In the genomic region with DNA sequence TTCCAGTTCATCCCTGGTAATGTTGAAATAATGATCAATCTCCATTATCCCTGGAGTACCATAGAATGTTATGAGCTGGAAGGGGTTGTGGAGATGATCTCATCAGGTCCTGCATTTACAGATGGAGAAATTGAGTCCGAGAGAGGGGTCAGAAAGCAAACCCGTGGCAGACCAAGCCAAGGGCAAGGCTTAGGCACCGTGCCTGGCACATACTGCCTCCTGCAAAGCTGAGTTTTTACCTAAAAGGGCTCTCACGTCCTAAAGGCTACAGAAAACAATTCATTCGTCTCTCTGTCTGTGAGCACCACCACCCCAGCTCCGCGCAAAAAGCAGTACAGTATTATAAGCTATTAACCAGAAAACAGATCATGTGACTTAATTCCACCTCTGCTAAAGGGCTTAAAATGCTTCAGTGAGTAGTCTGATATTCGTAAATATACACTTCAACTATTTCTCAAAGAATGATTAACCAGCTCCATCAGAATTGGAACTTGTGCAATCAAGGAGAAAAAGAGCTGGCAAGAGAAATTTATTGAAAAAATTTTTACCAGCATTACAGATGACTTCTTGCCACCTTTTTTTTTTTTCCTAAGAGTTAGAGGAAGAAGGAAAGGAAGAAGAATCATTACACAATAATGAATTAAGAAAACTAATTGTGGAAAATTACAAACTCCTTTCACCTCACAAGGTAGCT, we compare ENCODE assay signal across 19 cellular contexts. TPM values are rescaled to one million over a fixed set of nuclear protein-coding genes. Genes with fewer than 3 reads are reported as not detected.
DNase-seq lines count a peak whose midpoint lies in the region; ATAC-seq, FAIRE-seq and TF ChIP-seq lines count a peak whose summit lies in the region.
"Had no signal": no experiment of that assay in that cellular context is flagged by ENCODE, and none has a peak within 500 bp of the region (broad histone marks: within the 10 kb centered on the region; RNA-seq: fewer than 3 reads in every experiment).

No MANE protein-coding gene starts in this region.

- no peak for TF ChIP-seq EP300 in esophagus muscularis mucosa (IDR thresholded peaks at IDR 0.05)

- BruUV-seq in OCI-LY7 (replicated peaks; lab: Mats Ljungman, UMichigan): no TSS peak

- no peak overlapping the region for H3K4me2 ChIP-seq in OCI-LY7 (ENCODE audit: low read length)

- 69% methylated on average over 8 of the region's 8 CpGs for WGBS in esophagus muscularis mucosa

- peaks cover 7% of the 10 kb centered on the region for H3K36me3 Mint-ChIP-seq in CD4-positive, alpha-beta T cell (ENCODE audit: low read depth)
- no peaks in the 10 kb centered on the region for H3K36me3 Mint-ChIP-seq in nephron (ENCODE audit: low read depth)
- H3K36me3 Mint-ChIP-seq: naive B cell had no signal

- H3K9me3 ChIP-seq in CD4-positive, alpha-beta T cell (ENCODE audit: control insufficient read depth, low read length): no peaks in the 10 kb centered on the region
- no peaks in the 10 kb centered on the region for H3K9me3 ChIP-seq in esophagus muscularis mucosa
- no peaks in the 10 kb centered on the region for H3K9me3 ChIP-seq in OCI-LY7 (ENCODE audit: low read length)
- H3K9me3 ChIP-seq: transverse colon had no signal

- peak; percentile 99 for FAIRE-seq in RCC 7860 (lab: Jason Lieb, UNC)
- FAIRE-seq: astrocyte, endothelial cell of umbilical vein, GM12892 had no signal

- peaks cover 33 to 40% (median 38%) of the 10 kb centered on the region in 4 donors for H3K4me1 ChIP-seq in esophagus muscularis mucosa
- peaks cover 25% of the 10 kb centered on the region for H3K4me1 ChIP-seq in OCI-LY7 (ENCODE audit: insufficient read depth, low read length, poor library complexity, severe bottlenecking)

- TF ChIP-seq CTCF in CD4-positive, alpha-beta T cell (IDR thresholded peaks at IDR 0.05): no peak
- TF ChIP-seq CTCF in esophagus muscularis mucosa (IDR thresholded peaks at IDR 0.05): no peak
- no peak for TF ChIP-seq CTCF in nephron (IDR thresholded peaks at IDR 0.05; ENCODE audit: unreplicated experiment in 3 of 3)
- no peak for TF ChIP-seq CTCF in OCI-LY7 (conservative IDR thresholded peaks at IDR 0.05; ENCODE audit: low read length)

- TF ChIP-seq POLR2A in esophagus muscularis mucosa (IDR thresholded peaks at IDR 0.05; ENCODE audit: low read depth): no peak

- peaks cover 12% of the 10 kb centered on the region; the same call in 1 of the 2 replicates for H3K79me2 ChIP-seq in OCI-LY7 (ENCODE audit: insufficient read depth, low read depth, low read length)

- no peaks in the 10 kb centered on the region for H3K27me3 Mint-ChIP-seq in CD4-positive, alpha-beta T cell
- peaks cover 14% of the 10 kb centered on the region for H3K27me3 Mint-ChIP-seq in nephron (ENCODE audit: low read depth)
- H3K27me3 Mint-ChIP-seq: activated T-helper 17 cell treated with anti-CD3 and anti-CD28 coated beads, Interleukin-2, amount 50 U/mL, for 72 hours had no signal

- DNase-seq in CD4-positive, alpha-beta T cell: no peak
- peak; percentile 91 for DNase-seq in RCC 7860 (ENCODE audit: low spot score)
- peak; percentile 84 for DNase-seq in esophagus muscularis mucosa (ENCODE audit: extremely low spot score)
- no peak for DNase-seq in AG08396 (ENCODE audit: low spot score)
- DNase-seq in dermis blood vessel endothelial cell: no peak
- DNase-seq in OCI-LY7 (ENCODE audit: low spot score): no peak
- DNase-seq: DMS79 treated with DMSO at 0.1 percent for 48 hours, naive B cell, NCI-H1105, NCI-H526, transverse colon had no signal

- ATAC-seq in CD4-positive, alpha-beta T cell (ENCODE audit: poor library complexity): no peak
- ATAC-seq in HG03432 (IDR thresholded peaks at IDR 0.05; ENCODE audit: unreplicated experiment): no peak
- ATAC-seq: activated T-helper 17 cell treated with anti-CD3 and anti-CD28 coated beads, Interleukin-2, amount 50 U/mL, for 72 hours had no signal

- POLR2A ChIA-PET in CD4-positive, alpha-beta T cell (lab: Charles Lee): interaction anchor here (1.2 kb wide), 1 partner anchor 12 kb away, joined by 3 read pairs; no protein-coding TSS in a partner anchor
- POLR2A ChIA-PET in OCI-LY7 (lab: Charles Lee): interaction anchor here (0.5 kb wide), 1 partner anchor 185 kb away, joined by 5 read pairs; no protein-coding TSS in a partner anchor

- H3K27me3 ChIP-seq in CD4-positive, alpha-beta T cell (ENCODE audit: control insufficient read depth, insufficient read depth, low read length): no peaks in the 10 kb centered on the region
- no peaks in the 10 kb centered on the region for H3K27me3 ChIP-seq in esophagus muscularis mucosa
- H3K27me3 ChIP-seq: transverse colon had no signal

- H4K20me1 ChIP-seq in OCI-LY7 (ENCODE audit: insufficient read depth, low read length): no peaks in the 10 kb centered on the region; the same call in 1 of the 2 replicates

- H3K27ac ChIP-seq in CD4-positive, alpha-beta T cell (ENCODE audit: low read depth, low read length): no peak overlapping the region
- H3K27ac ChIP-seq in esophagus muscularis mucosa (replicated peaks in 1 of 4) (peak overlapping the region in 1 of 4 donors; percentile 5), OCI-LY7 (ENCODE audit: low read depth, low read length, poor library complexity, severe bottlenecking) (no peak overlapping the region)

- H2AFZ ChIP-seq in OCI-LY7 (ENCODE audit: low read length): no peak overlapping the region

- intact Hi-C loops in CD4-positive, alpha-beta T cell (cut with DNase I, micrococcal nuclease): loop anchor here in 1 of 2 experiments (2.0 kb wide), 1 partner anchor 217 kb away; the partner anchor contains the start of gene PTPN1
- intact Hi-C loops in esophagus muscularis mucosa (cut with DNase I) (no loop called here), OCI-LY7 (cut with micrococcal nuclease; ENCODE audit: unreplicated experiment) (no loop called here)

- CTCF ChIA-PET in CD4-positive, alpha-beta T cell (lab: Charles Lee): interaction anchor here (0.9 to 2.1 kb wide), 3 partner anchors 21 to 201 kb away, joined by 3 to 6 read pairs (median 5); partner anchors contain the start of gene BCAS4
- CTCF ChIA-PET in OCI-LY7 (lab: Charles Lee; ENCODE audit: unreplicated experiment): interaction anchor here (0.6 kb wide), 2 partner anchors 10 to 66 kb away, joined by 3 read pairs; no protein-coding TSS in a partner anchor

- no peak overlapping the region for H3K27ac Mint-ChIP-seq in CD4-positive, alpha-beta T cell
- peak overlapping the region in 2 of 3 experiments; percentile 95 for H3K27ac Mint-ChIP-seq in nephron
- H3K27ac Mint-ChIP-seq: activated T-helper 17 cell treated with anti-CD3 and anti-CD28 coated beads, Interleukin-2, amount 50 U/mL, for 72 hours; naive B cell had no signal

- no peak overlapping the region for H3K4me3 ChIP-seq in esophagus muscularis mucosa
- no peak overlapping the region for H3K4me3 ChIP-seq in OCI-LY7 (ENCODE audit: low read depth, low read length, poor library complexity, severe bottlenecking)
- H3K4me3 ChIP-seq: skin epidermis, transverse colon had no signal

- no peaks in the 10 kb centered on the region for H3K36me3 ChIP-seq in esophagus muscularis mucosa
- no peaks in the 10 kb centered on the region for H3K36me3 ChIP-seq in OCI-LY7 (ENCODE audit: insufficient read depth, low read length)
- H3K36me3 ChIP-seq: transverse colon had no signal

- no peaks in the 10 kb centered on the region for H3K9me2 ChIP-seq in OCI-LY7 (ENCODE audit: insufficient read depth, low read length)

- H3K4me3 Mint-ChIP-seq in CD4-positive, alpha-beta T cell: peak overlapping the region; percentile 56
- peak overlapping the region; percentile 37 to 58 (median 57) for H3K4me3 Mint-ChIP-seq in nephron

- no peaks in the 10 kb centered on the region for H3K9me3 Mint-ChIP-seq in CD4-positive, alpha-beta T cell
- H3K9me3 Mint-ChIP-seq in nephron: no peaks in the 10 kb centered on the region
- H3K9me3 Mint-ChIP-seq: activated T-helper 17 cell treated with anti-CD3 and anti-CD28 coated beads, Interleukin-2, amount 50 U/mL, for 72 hours; naive B cell had no signal

- peaks cover 15% of the 10 kb centered on the region for H3K4me1 Mint-ChIP-seq in CD4-positive, alpha-beta T cell (ENCODE audit: low read depth)
- peaks cover 30% of the 10 kb centered on the region for H3K4me1 Mint-ChIP-seq in nephron

RNA-seq across cellular contexts. Expression of gene PARD6B, which starts 3.4 kb away (rescaled TPM):
- total RNA-seq in CD4-positive, alpha-beta T cell: 1 to 10 TPM; 5.6 to 8.2 TPM
- total RNA-seq in esophagus muscularis mucosa (1 to 10 TPM in 3 of 4 donors, under 1 TPM in 1; 0.99 to 4.2 (median 2.8) TPM), dermis blood vessel endothelial cell (0.28 and 0.85 TPM in 2 replicates), OCI-LY7 (2022) (5.1 and 6.1 TPM in 2 replicates)
- total RNA-seq in OCI-LY7 (2014; rRNA removed; shearing (Covaris generic)): 4.4 and 5.8 TPM in 2 replicates
- total RNA-seq: endothelial cell of umbilical vein had no signal

RNA-seq across cellular contexts. Expression of gene RIPOR3, which starts 36.6 kb away (rescaled TPM):
- total RNA-seq in CD4-positive, alpha-beta T cell: not detected
- total RNA-seq in esophagus muscularis mucosa: 10 to 100 TPM in 3 of 4 donors, 1 to 10 TPM in 1; 6.1 to 25.7 (median 15.3) TPM
- 0.68 TPM in 1 of 2 replicates, not detected in the other for total RNA-seq in dermis blood vessel endothelial cell
- total RNA-seq in OCI-LY7 (2014; rRNA removed; shearing (Covaris generic)): not detected in 2 replicates
- 0.35 and 0.53 TPM in 2 replicates for total RNA-seq in OCI-LY7 (2022)
- total RNA-seq: activated T-helper 17 cell treated with anti-CD3 and anti-CD28 coated beads, Interleukin-2, amount 50 U/mL, for 72 hours; endothelial cell of umbilical vein; HT1080 had no signal

Comparison
In these comparisons a context has a peak if more than half of its experiments do, and no peak if none do; other contexts are left out.
1. DNase-seq: peak in RCC 7860 (single experiment) and esophagus muscularis mucosa (single experiment); none in CD4-positive, alpha-beta T cell (0 of 10), AG08396 (single experiment), dermis blood vessel endothelial cell (single experiment) and OCI-LY7 (single experiment).